22 cellular contexts compared by ENCODE assay signal in genomic region chr1:33548319-33548718, GRCh38.
"Had no signal": no experiment of that assay in that cellular context is flagged by ENCODE, and none has a peak within 500 bp of the region (broad histone marks: within the 10 kb centered on the region; RNA-seq: fewer than 3 reads in every experiment).

No MANE protein-coding gene starts in this region.

- FAIRE-seq: endometrium, kidney, pancreas had no signal

- H3K36me3 ChIP-seq: lower lobe of right lung, neural progenitor cell, pancreas, tibial artery had no signal

- H3K4me2 ChIP-seq: neural progenitor cell had no signal

- H3K9ac ChIP-seq: neural progenitor cell had no signal

- H3K4me1 ChIP-seq: foreskin keratinocyte, left ventricle myocardium inferior, lower lobe of right lung, neural progenitor cell, pancreas, tibial artery had no signal

- H2AFZ ChIP-seq: neural progenitor cell had no signal

- H3K27ac ChIP-seq: coronary artery, dorsolateral prefrontal cortex, foreskin keratinocyte, left ventricle myocardium inferior, lower lobe of right lung, neural progenitor cell, pancreas, tibial artery had no signal

- H3K27me3 ChIP-seq: neural progenitor cell, pancreas, tibial artery had no signal

- DNase-seq: dorsolateral prefrontal cortex; effector memory CD4-positive, alpha-beta T cell; foreskin keratinocyte; kidney; left cardiac atrium; left ventricle myocardium inferior; lower lobe of right lung; mesenchymal stem cell; midbrain; occipital lobe; pancreas; right cardiac atrium; stimulated activated CD4-positive, alpha-beta T cell treated with anti-CD3 and anti-CD28 coated beads, Interleukin-4, amount 100 ng/mL, for 1 hour; stimulated activated CD8-positive, alpha-beta memory T cell treated with anti-CD3 and anti-CD28 coated beads, Interleukin-4, amount 100 ng/mL, for 48 hours; stimulated activated naive CD8-positive, alpha-beta T cell treated with anti-CD3 and anti-CD28 coated beads, Interleukin-15, Interleukin-2, amounts not matched to agents 100 U/mL and 50 U/mL, for 24 hours; tibial artery had no signal

- H3K9me3 ChIP-seq: pancreas had no signal

- H3K4me3 ChIP-seq: coronary artery, dorsolateral prefrontal cortex, left ventricle myocardium inferior, lower lobe of right lung, neural progenitor cell, pancreas, tibial artery had no signal

- ATAC-seq: esophagus mucosa; foreskin keratinocyte; left cardiac atrium; lower lobe of right lung; natural killer cell treated with Interleukin-12 subunit alpha and Interleukin-12 subunit beta and Interleukin-15 and Interleukin-18, amount 100 ng/mL, for 72 hours; pancreas; right cardiac atrium; stimulated activated effector memory CD8-positive, alpha-beta T cell treated with anti-CD3 and anti-CD28 coated beads, Interleukin-12 subunit alpha, Interleukin-12 subunit beta, amount 100 ng/mL, for 72 hours; stimulated activated naive CD8-positive, alpha-beta T cell treated with anti-CD3 and anti-CD28 coated beads, Interleukin-15, Interleukin-2, amounts not matched to agents 100 U/mL and 50 U/mL, for 24 hours had no signal
